Comparison of ENCODE assay signal across 8 cellular contexts in the genomic region with DNA sequence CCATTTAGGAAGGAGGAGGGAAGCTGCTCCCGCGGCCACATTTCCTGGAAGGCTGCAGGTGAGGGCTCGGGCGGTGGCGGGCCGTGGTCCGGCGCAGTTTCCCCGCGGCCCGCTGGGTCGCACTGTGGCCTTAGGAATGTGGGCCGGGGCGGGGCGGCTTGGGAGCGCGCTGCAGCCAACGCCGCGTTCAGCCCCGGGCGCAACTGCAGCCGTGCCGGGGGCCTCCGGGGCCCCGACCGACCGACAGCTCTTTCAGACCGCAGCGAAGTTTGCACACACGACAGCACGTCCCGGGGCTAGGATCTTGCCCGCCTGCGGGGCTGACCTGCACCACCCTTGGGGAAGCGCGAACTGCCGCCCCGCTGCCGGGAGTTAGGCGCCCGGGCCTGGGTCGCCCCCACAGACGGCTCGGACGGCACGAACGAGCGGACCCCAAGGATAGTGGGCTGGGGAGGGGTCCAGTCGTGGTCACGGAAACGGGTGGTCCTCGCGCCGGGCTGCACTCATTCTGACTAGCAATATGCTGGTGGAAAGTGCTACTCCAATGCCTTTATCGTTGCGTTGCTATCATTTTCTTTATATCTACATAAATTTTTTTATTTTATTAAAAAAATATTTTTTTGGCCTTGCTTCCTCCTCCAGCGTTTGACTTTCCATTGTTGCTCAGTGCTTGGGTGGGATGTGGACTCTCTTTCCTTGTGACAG.
DNase-seq lines count a peak whose midpoint lies in the region; ATAC-seq and TF ChIP-seq lines count a peak whose summit lies in the region.

No MANE protein-coding gene starts in this region.

- POLR2A ChIA-PET in activated CD4-positive, alpha-beta memory T cell treated with anti-CD3 and anti-CD28 coated beads for 36 hours (lab: Charles Lee), result no interaction called here

- WGBS in lower leg skin, 2 donors, result 1 to 2% methylated on average over 22 to 35 of the region's 58 CpGs

- CTCF ChIA-PET in activated CD4-positive, alpha-beta memory T cell treated with anti-CD3 and anti-CD28 coated beads for 36 hours (lab: Charles Lee), result interaction anchor here (0.6 to 12.7 kb wide), 11 partner anchors 37 to 323 kb away, joined by 3 to 225 read pairs (median 3); no protein-coding TSS in a partner anchor

- H3K36me3 Mint-ChIP-seq in activated CD4-positive, alpha-beta memory T cell treated with anti-CD3 and anti-CD28 coated beads for 36 hours, result no peaks in the 10 kb centered on the region

- intact Hi-C loops in activated CD4-positive, alpha-beta memory T cell treated with anti-CD3 and anti-CD28 coated beads for 36 hours (cut with micrococcal nuclease), result loop anchor here (1.0 to 10.0 kb wide), 5 partner anchors 54 to 532 kb away; partner anchors contain the start of gene PDK1
- intact Hi-C loops in lower leg skin (cut with DNase I; ENCODE audit: low total_unique reads), result loop anchor here (2.0 kb wide), 1 partner anchor 290 kb away; no protein-coding TSS in a partner anchor

- no peak overlapping the region for H3K27ac Mint-ChIP-seq in activated CD4-positive, alpha-beta memory T cell treated with anti-CD3 and anti-CD28 coated beads for 36 hours

- no peak overlapping the region for H3K4me3 ChIP-seq in lower leg skin (ENCODE audit: low read depth, poor library complexity, severe bottlenecking)

- H3K27ac ChIP-seq in 22Rv1, result no peak overlapping the region

- peak overlapping the region; percentile 58 for H3K4me3 Mint-ChIP-seq in activated CD4-positive, alpha-beta memory T cell treated with anti-CD3 and anti-CD28 coated beads for 36 hours

- peaks cover 8% of the 10 kb centered on the region for H3K4me1 Mint-ChIP-seq in activated CD4-positive, alpha-beta memory T cell treated with anti-CD3 and anti-CD28 coated beads for 36 hours (ENCODE audit: low read depth)

- peak; percentile 71 for DNase-seq in GM13976 (ENCODE audit: low spot score)
- peak; percentile 87 for DNase-seq in NCI-H510A (lab: John Stamatoyannopoulos, UW)
- DNase-seq in activated CD4-positive, alpha-beta memory T cell treated with anti-CD3 and anti-CD28 coated beads for 36 hours, result peak; percentile 71
- peak; percentile 87 for DNase-seq in ecto neural progenitor cell (ENCODE audit: low spot score)
- peak; percentile 50 to 91 for DNase-seq in lower leg skin (ENCODE audit: low spot score in 2 of 2)
- peak; percentile 36 for DNase-seq in stimulated activated CD4-positive, alpha-beta T cell treated with anti-CD3 and anti-CD28 coated beads, Interleukin-2, amount 100 ng/mL, for 4 hours (ENCODE audit: low read depth)

- ATAC-seq in HG03565 (IDR thresholded peaks at IDR 0.05; ENCODE audit: unreplicated experiment), result no peak

- in situ Hi-C loops in GM13976 (cut with MboI; ENCODE audit: low sequenced_read_pairs, unreplicated experiment), result no loop called here

- H3K9me3 Mint-ChIP-seq in activated CD4-positive, alpha-beta memory T cell treated with anti-CD3 and anti-CD28 coated beads for 36 hours, result peaks cover 4% of the 10 kb centered on the region

- H3K27me3 Mint-ChIP-seq in activated CD4-positive, alpha-beta memory T cell treated with anti-CD3 and anti-CD28 coated beads for 36 hours, result peaks cover 3% of the 10 kb centered on the region

- no peak for TF ChIP-seq POLR2A in lower leg skin (IDR thresholded peaks at IDR 0.05)

- TF ChIP-seq CTCF in 22Rv1 (IDR thresholded peaks at IDR 0.05), result peak; percentile 70
- TF ChIP-seq CTCF in GM13976 (IDR thresholded peaks at IDR 0.05; ENCODE audit: borderline replicate concordance, control extremely low read depth, extremely low read depth, insufficient read depth, missing control alignments), result peak; percentile 63
- TF ChIP-seq CTCF in lower leg skin (IDR thresholded peaks at IDR 0.05), result no peak

Comparison
In these comparisons a context has a peak if more than half of its experiments do, and no peak if none do; other contexts are left out.
1. CTCF ChIP-seq: peak in 22Rv1 (single experiment) and GM13976 (single experiment); none in lower leg skin (0 of 3).
2. DNase-seq: peak in every context shown above with its lines; median percentile 87 in NCI-H510A; 87 in ecto neural progenitor cell; 71 in GM13976; 71 in activated CD4-positive, alpha-beta memory T cell treated with anti-CD3 and anti-CD28 coated beads for 36 hours; 70 in lower leg skin; 36 in stimulated activated CD4-positive, alpha-beta T cell treated with anti-CD3 and anti-CD28 coated beads, Interleukin-2, amount 100 ng/mL, for 4 hours.